ENCODE assay signal across 11 cellular contexts in genomic region chr2:232316382-232317190, GRCh38.
DNase-seq lines count a peak whose midpoint lies in the region; ATAC-seq lines count a peak whose summit lies in the region.
"Had no signal": no experiment of that assay in that cellular context is flagged by ENCODE, and none has a peak within 500 bp of the region (broad histone marks: within the 10 kb centered on the region; RNA-seq: fewer than 3 reads in every experiment).

No MANE protein-coding gene starts in this region.

- H3K36me3 ChIP-seq in skeletal muscle tissue (ENCODE audit: control insufficient read depth in 3 of 3, insufficient read depth in 3 of 3, low read length in 3 of 3), result peaks cover 0 to 2% (median 0%) of the 10 kb centered on the region in 3 donors

- H3K27me3 Mint-ChIP-seq in activated CD4-positive, alpha-beta memory T cell treated with anti-CD3 and anti-CD28 coated beads for 36 hours, result no peaks in the 10 kb centered on the region

- CTCF ChIA-PET in activated CD4-positive, alpha-beta memory T cell treated with anti-CD3 and anti-CD28 coated beads for 36 hours (lab: Charles Lee), result interaction anchor here (0.9 to 3.0 kb wide), 6 partner anchors 9 to 391 kb away, joined by 4 to 22 read pairs (median 8); no protein-coding TSS in a partner anchor

- H3K9ac ChIP-seq in skeletal muscle tissue (ENCODE audit: low read depth in 1 of 3, low read length in 3 of 3), result peak overlapping the region in 1 of 3 donors; percentile 40
- H3K9ac ChIP-seq: parathyroid adenoma had no signal

- peak overlapping the region; percentile 45 for H3K4me3 Mint-ChIP-seq in activated CD4-positive, alpha-beta memory T cell treated with anti-CD3 and anti-CD28 coated beads for 36 hours

- DNase-seq in GF-D8 (lab: John Stamatoyannopoulos, UW) (peak; percentile 9), left ventricle myocardium superior (no peak), SHP77 (lab: John Stamatoyannopoulos, UW) (no peak), AG20443 (ENCODE audit: low spot score) (no peak)
- no peak for DNase-seq in activated CD4-positive, alpha-beta memory T cell treated with anti-CD3 and anti-CD28 coated beads for 36 hours
- no peak for DNase-seq in stimulated activated naive CD4-positive, alpha-beta T cell (lab: John Stamatoyannopoulos, UW)
- DNase-seq: DMS53, NCI-H510A had no signal

- peaks cover 13% of the 10 kb centered on the region for H3K36me3 Mint-ChIP-seq in activated CD4-positive, alpha-beta memory T cell treated with anti-CD3 and anti-CD28 coated beads for 36 hours

- H3K27ac Mint-ChIP-seq in activated CD4-positive, alpha-beta memory T cell treated with anti-CD3 and anti-CD28 coated beads for 36 hours, result peak overlapping the region; percentile 89

- H3K4me1 ChIP-seq in skeletal muscle tissue (ENCODE audit: control insufficient read depth in 3 of 3, insufficient read depth in 3 of 3, low read length in 3 of 3), result peaks cover 22 to 33% (median 28%) of the 10 kb centered on the region in 3 donors

- peak overlapping the region; percentile 76 for H3K27ac ChIP-seq in skeletal muscle tissue (ENCODE audit: low read depth, low read length)

- peaks cover 79% of the 10 kb centered on the region for H3K4me1 Mint-ChIP-seq in activated CD4-positive, alpha-beta memory T cell treated with anti-CD3 and anti-CD28 coated beads for 36 hours (ENCODE audit: low read depth)

- intact Hi-C loops in activated CD4-positive, alpha-beta memory T cell treated with anti-CD3 and anti-CD28 coated beads for 36 hours (cut with micrococcal nuclease), result loop anchor here (5.0 to 10.0 kb wide), 2 partner anchors 289 to 532 kb away; partner anchors contain the start of genes COPS7B and PDE6D
- intact Hi-C loops in left ventricle myocardium superior (cut with micrococcal nuclease), result no loop called here

- POLR2A ChIA-PET in activated CD4-positive, alpha-beta memory T cell treated with anti-CD3 and anti-CD28 coated beads for 36 hours (lab: Charles Lee), result interaction anchor here (1.4 kb wide), 1 partner anchor 76 kb away, joined by 3 read pairs; no protein-coding TSS in a partner anchor

- H3K4me3 ChIP-seq in skeletal muscle tissue (ENCODE audit: low read length in 3 of 3), result no peak overlapping the region

- ATAC-seq in left ventricle myocardium superior (peak; percentile 24), GM21360 (IDR thresholded peaks at IDR 0.05; ENCODE audit: unreplicated experiment) (no peak)

- H3K27me3 ChIP-seq in skeletal muscle tissue (ENCODE audit: control insufficient read depth in 3 of 3, insufficient read depth in 3 of 3, low read length in 3 of 3), result no peaks in the 10 kb centered on the region

- H3K9me3 Mint-ChIP-seq in activated CD4-positive, alpha-beta memory T cell treated with anti-CD3 and anti-CD28 coated beads for 36 hours, result peaks cover 21% of the 10 kb centered on the region

- peaks cover 0 to 2% (median 0%) of the 10 kb centered on the region in 3 donors for H3K9me3 ChIP-seq in skeletal muscle tissue (ENCODE audit: control insufficient read depth in 3 of 3, low read length in 3 of 3)
